Comparison of ENCODE assay signal across 17 cellular contexts in genomic region chr5:171840066-171840465, GRCh38. TPM values are rescaled to one million over a fixed set of nuclear protein-coding genes. Genes with fewer than 3 reads are reported as not detected.
A peak's percentile ranks its signal among the peaks of the same experiment; 100 is the strongest.
DNase-seq lines count a peak whose midpoint lies in the region; ATAC-seq and TF ChIP-seq lines count a peak whose summit lies in the region.
"Had no signal": no experiment of that assay in that cellular context is flagged by ENCODE, and none has a peak within 500 bp of the region (broad histone marks: within the 10 kb centered on the region; RNA-seq: fewer than 3 reads in every experiment).

No MANE protein-coding gene starts in this region.

- TF ChIP-seq CTCF in Caco-2 (IDR thresholded peaks at IDR 0.05; ENCODE audit: insufficient read depth in 1 of 2, low read depth in 1 of 2, low read length in 1 of 2, severe bottlenecking in 1 of 2, unreplicated experiment in 1 of 2), result no peak

- DNase-seq in DMS 273 (lab: John Stamatoyannopoulos, UW; ENCODE audit: unreplicated experiment) (peak; percentile 53), DMS 273 treated with DMSO at 0.1 percent for 48 hours (lab: John Stamatoyannopoulos, UW) (no peak), ELF-1 (ENCODE audit: low read depth, low spot score) (peak; percentile 71), NCI-H146 (lab: John Stamatoyannopoulos, UW) (peak; percentile 24), T1000 (lab: John Stamatoyannopoulos, UW) (no peak), Caco-2 (no peak), left ventricle myocardium superior (no peak)
- DNase-seq: activated T-cell treated with anti-CD3 and anti-CD28 coated beads, Interleukin-2, amount 50 U/mL, for 72 hours; anterior cingulate cortex; esophagus squamous epithelium; NCI-H526; small intestine had no signal

- CTCF ChIA-PET in Caco-2 (lab: Charles Lee), result no interaction called here

- H3K27me3 ChIP-seq in Caco-2 (replicated peaks; ENCODE audit: control insufficient read depth, insufficient read depth, low read length), result no peaks in the 10 kb centered on the region

- no peaks in the 10 kb centered on the region for H3K9me3 Mint-ChIP-seq in activated T-helper 17 cell treated with anti-CD3 and anti-CD28 coated beads, Interleukin-2, amount 50 U/mL, for 72 hours
- H3K9me3 Mint-ChIP-seq in Caco-2 (ENCODE audit: unreplicated experiment), result no peaks in the 10 kb centered on the region
- H3K9me3 Mint-ChIP-seq: activated T-cell treated with anti-CD3 and anti-CD28 coated beads, Interleukin-2, amount 50 U/mL, for 72 hours had no signal

- no TSS peak for BruUV-seq in Caco-2 (replicated peaks; lab: Mats Ljungman, UMichigan)

- no peak overlapping the region for H3K27ac Mint-ChIP-seq in activated T-helper 17 cell treated with anti-CD3 and anti-CD28 coated beads, Interleukin-2, amount 50 U/mL, for 72 hours
- H3K27ac Mint-ChIP-seq in Caco-2 (ENCODE audit: unreplicated experiment), result no peak overlapping the region
- H3K27ac Mint-ChIP-seq: activated T-cell treated with anti-CD3 and anti-CD28 coated beads, Interleukin-2, amount 50 U/mL, for 72 hours; IgD-negative memory B cell had no signal

- H3K9me3 ChIP-seq in Caco-2, result no peaks in the 10 kb centered on the region
- H3K9me3 ChIP-seq: esophagus squamous epithelium had no signal

- no peaks in the 10 kb centered on the region for H3K4me1 Mint-ChIP-seq in activated T-helper 17 cell treated with anti-CD3 and anti-CD28 coated beads, Interleukin-2, amount 50 U/mL, for 72 hours
- H3K4me1 Mint-ChIP-seq in Caco-2 (ENCODE audit: low read depth, unreplicated experiment), result no peaks in the 10 kb centered on the region
- H3K4me1 Mint-ChIP-seq: IgD-negative memory B cell had no signal

- intact Hi-C loops in Caco-2 (cut with micrococcal nuclease; ENCODE audit: unreplicated experiment) (no loop called here), left ventricle myocardium superior (cut with micrococcal nuclease) (no loop called here)

- ATAC-seq in activated T-helper 17 cell treated with anti-CD3 and anti-CD28 coated beads, Interleukin-2, amount 50 U/mL, for 72 hours (replicated peaks), result peak; percentile 39
- no peak for ATAC-seq in left ventricle myocardium superior
- ATAC-seq: activated T-cell treated with anti-CD3 and anti-CD28 coated beads, Interleukin-2, amount 50 U/mL, for 72 hours; SK-N-SH treated with all-trans-retinoic acid at 6 μM for 48 hours had no signal

- H3K36me3 ChIP-seq in Caco-2 (ENCODE audit: control insufficient read depth, insufficient read depth, low read length), result no peaks in the 10 kb centered on the region; the same call in 1 of the 2 replicates
- H3K36me3 ChIP-seq: esophagus squamous epithelium had no signal

- no peaks in the 10 kb centered on the region for H3K27me3 Mint-ChIP-seq in activated T-helper 17 cell treated with anti-CD3 and anti-CD28 coated beads, Interleukin-2, amount 50 U/mL, for 72 hours
- H3K27me3 Mint-ChIP-seq in Caco-2 (ENCODE audit: insufficient read depth, unreplicated experiment), result no peaks in the 10 kb centered on the region
- H3K27me3 Mint-ChIP-seq: IgD-negative memory B cell had no signal

- POLR2A ChIA-PET in Caco-2 (lab: Charles Lee), result no interaction called here

- H3K4me3 Mint-ChIP-seq in activated T-helper 17 cell treated with anti-CD3 and anti-CD28 coated beads, Interleukin-2, amount 50 U/mL, for 72 hours, result no peak overlapping the region
- no peak overlapping the region for H3K4me3 Mint-ChIP-seq in Caco-2 (ENCODE audit: unreplicated experiment)
- H3K4me3 Mint-ChIP-seq: activated T-cell treated with anti-CD3 and anti-CD28 coated beads, Interleukin-2, amount 50 U/mL, for 72 hours; IgD-negative memory B cell had no signal

- H3K36me3 Mint-ChIP-seq in activated T-helper 17 cell treated with anti-CD3 and anti-CD28 coated beads, Interleukin-2, amount 50 U/mL, for 72 hours (ENCODE audit: low read depth), result no peaks in the 10 kb centered on the region
- peaks cover 9% of the 10 kb centered on the region for H3K36me3 Mint-ChIP-seq in Caco-2 (ENCODE audit: insufficient read depth, unreplicated experiment)

- H3K4me1 ChIP-seq in Caco-2, result no peaks in the 10 kb centered on the region

- H3K4me3 ChIP-seq in Caco-2 (ENCODE audit: low read depth, low read length), result no peak overlapping the region
- H3K4me3 ChIP-seq: coronary artery, esophagus squamous epithelium, lung had no signal

RNA-seq across cellular contexts. Expression of gene SMIM23, which starts 54.4 kb away (rescaled TPM):
- not detected for total RNA-seq in activated T-helper 17 cell treated with anti-CD3 and anti-CD28 coated beads, Interleukin-2, amount 50 U/mL, for 72 hours
- total RNA-seq in Caco-2 (2022), result not detected in 2 replicates
- total RNA-seq in left ventricle myocardium superior, result not detected
- total RNA-seq: activated T-cell treated with anti-CD3 and anti-CD28 coated beads, Interleukin-2, amount 50 U/mL, for 72 hours; esophagus squamous epithelium; lung had no signal

Comparison
In these comparisons a context has a peak if more than half of its experiments do, and no peak if none do; other contexts are left out.
1. DNase-seq: peak in DMS 273 (single experiment), ELF-1 (single experiment) and NCI-H146 (single experiment); none in DMS 273 treated with DMSO at 0.1 percent for 48 hours (single experiment), T1000 (single experiment), Caco-2 (0 of 2) and left ventricle myocardium superior (single experiment).